Comparison of ENCODE assay signal across 18 cellular contexts in the genomic region with DNA sequence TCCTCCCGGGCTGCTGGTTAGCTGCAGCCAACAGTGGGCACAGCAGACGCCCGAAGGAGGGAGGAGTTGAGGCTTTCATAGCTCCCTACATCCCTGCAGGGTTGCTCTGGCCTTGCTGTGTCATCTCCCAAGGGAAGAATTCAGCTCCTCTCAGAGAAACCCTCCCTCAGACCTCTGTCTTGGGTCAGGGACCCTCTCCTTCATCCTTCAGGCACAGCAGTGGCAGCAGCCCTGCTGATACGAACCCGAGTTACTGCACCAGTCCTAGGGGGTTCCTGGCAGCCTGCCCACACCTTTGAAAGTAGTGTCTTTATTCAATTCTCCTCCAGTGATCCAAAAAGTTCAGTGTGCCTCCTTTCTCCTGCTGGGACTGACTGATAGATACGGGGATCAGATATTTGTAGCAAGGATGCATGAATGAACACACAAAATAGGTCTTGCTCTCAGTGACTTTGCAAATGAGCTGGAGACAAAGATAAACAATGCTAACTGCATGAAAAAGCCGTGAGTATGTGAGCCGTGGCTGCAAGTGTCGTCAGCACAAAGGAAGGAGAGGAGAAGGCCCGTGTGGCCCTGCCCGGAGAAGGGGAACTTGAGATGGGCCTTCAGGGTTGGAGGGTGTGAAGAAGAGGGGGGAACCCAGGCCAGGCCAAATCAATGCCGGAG.
DNase-seq lines count a peak whose midpoint lies in the region; TF ChIP-seq lines count a peak whose summit lies in the region.
"Had no signal": no experiment of that assay in that cellular context is flagged by ENCODE, and none has a peak within 500 bp of the region (broad histone marks: within the 10 kb centered on the region; RNA-seq: fewer than 3 reads in every experiment).

No MANE protein-coding gene starts in this region.

- no peak overlapping the region for H3K9ac ChIP-seq in neuronal stem cell (ENCODE audit: low read depth, low read length, poor library complexity)

- no peaks in the 10 kb centered on the region for H3K27me3 ChIP-seq in neuronal stem cell (ENCODE audit: control insufficient read depth in 3 of 3, insufficient read depth in 3 of 3, low read depth in 1 of 3, low read length in 3 of 3)
- H3K27me3 ChIP-seq: testis had no signal

- H3K4me1 Mint-ChIP-seq in brain: peaks cover 47% of the 10 kb centered on the region

- CTCF ChIA-PET in HEK293T (lab: Yijun Ruan, JAX): no interaction called here

- H3K18ac ChIP-seq in neuronal stem cell (ENCODE audit: low read length): peak overlapping the region; percentile 86

- POLR2A ChIA-PET in HEK293T (lab: Yijun Ruan, JAX): no interaction called here

- H3K36me3 Mint-ChIP-seq in brain: peaks cover 4% of the 10 kb centered on the region

- no peak overlapping the region for H4K91ac ChIP-seq in neuronal stem cell (ENCODE audit: low read depth, low read length, poor library complexity)

- no peak overlapping the region for H3K14ac ChIP-seq in neuronal stem cell (ENCODE audit: low read length)

- WGBS in neuronal stem cell (ENCODE audit: extremely low coverage in 2 of 2, insufficient read length in 2 of 2, insufficient replicate concordance in 1 of 2), 2 donors: no CpG with 5 or more reads among the region's 12 CpGs

- H3K4me1 ChIP-seq in neuronal stem cell (ENCODE audit: control insufficient read depth in 2 of 2, insufficient read depth in 1 of 2, low read depth in 1 of 2, low read length in 2 of 2): peaks cover 33 to 41% of the 10 kb centered on the region in 2 donors

- H3K4me3 ChIP-seq in neuronal stem cell (ENCODE audit: low read length in 2 of 2): peak overlapping the region in 1 of 2 donors; percentile 0
- H3K4me3 ChIP-seq: testis had no signal

- H3K27ac ChIP-seq in neuronal stem cell (replicated peaks; ENCODE audit: low read length): peak overlapping the region; percentile 85
- H3K27ac ChIP-seq: testis had no signal

- H3K9me3 ChIP-seq in neuronal stem cell (replicated peaks in 1 of 2; ENCODE audit: control insufficient read depth in 2 of 2, insufficient read depth in 1 of 2, low read depth in 1 of 2, low read length in 2 of 2): peaks cover 0 to 5% of the 10 kb centered on the region in 2 donors
- H3K9me3 ChIP-seq: testis had no signal

- H2BK120ac ChIP-seq in neuronal stem cell (ENCODE audit: low read depth, low read length): peak overlapping the region; percentile 51

- DNase-seq in Caki2 (ENCODE audit: low read depth): peak; percentile 80
- DNase-seq in NCI-H345 (lab: John Stamatoyannopoulos, UW): peak; percentile 87
- no peak for DNase-seq in neuronal stem cell (ENCODE audit: low spot score)
- DNase-seq in HK-2 (ENCODE audit: unreplicated experiment): no peak
- DNase-seq in NCI-H2029 treated with DMSO at 0.1 percent for 48 hours (lab: John Stamatoyannopoulos, UW): no peak
- DNase-seq in HEK293T (ENCODE audit: extremely low spot score): no peak
- DNase-seq in GM20000 (ENCODE audit: low spot score): no peak
- DNase-seq: activated CD4-positive, alpha-beta T cell treated with anti-CD3 and anti-CD28 coated beads, Interleukin-2, amount 50 U/mL, for 1 hour; activated CD8-positive, alpha-beta memory T cell treated with anti-CD3 and anti-CD28 coated beads, Interleukin-2, amount 50 U/mL, for 4 hours; amniotic stem cell; effector memory CD4-positive, alpha-beta T cell; left colon; NCI-H1436; NCI-H446; RPMI8226; testis had no signal

- peak overlapping the region; percentile 69 for H2BK15ac ChIP-seq in neuronal stem cell (ENCODE audit: low read length)

- TF ChIP-seq CTCF in brain (conservative IDR thresholded peaks at IDR 0.05) (no peak), GM20000 (IDR thresholded peaks at IDR 0.05; ENCODE audit: extremely low read depth, missing control alignments) (no peak)

- H2BK12ac ChIP-seq in neuronal stem cell (ENCODE audit: low read length): peak overlapping the region; percentile 59

- no peak overlapping the region for H3K4ac ChIP-seq in neuronal stem cell (ENCODE audit: low read length)

- H2AFZ ChIP-seq in neuronal stem cell (ENCODE audit: low read length): peak overlapping the region; percentile 54

- H4K8ac ChIP-seq in neuronal stem cell (ENCODE audit: low read depth, low read length): no peak overlapping the region

- in situ Hi-C loops in Caki2 (cut with HindIII; ENCODE audit: low pct_unique_long_range_greater_than_20kb, low sequenced_read_pairs): loop anchor here (25.0 kb wide), 1 partner anchor 378 kb away; no protein-coding TSS in a partner anchor

- H3K4me3 Mint-ChIP-seq in brain: peak overlapping the region in 2 of 5 experiments; percentile 0 to 1
- H3K4me3 Mint-ChIP-seq: central memory CD8-positive, alpha-beta T cell had no signal

- peak overlapping the region in 4 of 5 experiments; percentile 0 to 48 (median 2) for H3K27ac Mint-ChIP-seq in brain

- no peak overlapping the region for H3K4me2 ChIP-seq in neuronal stem cell (ENCODE audit: insufficient read depth, low read length, poor library complexity, severe bottlenecking)

- H3K27me3 Mint-ChIP-seq in brain: peaks cover 2% of the 10 kb centered on the region
- H3K27me3 Mint-ChIP-seq: central memory CD8-positive, alpha-beta T cell had no signal

- H3K79me1 ChIP-seq in neuronal stem cell (ENCODE audit: low read depth, low read length): no peaks in the 10 kb centered on the region

- no peak overlapping the region for H3K23ac ChIP-seq in neuronal stem cell (ENCODE audit: low read depth, low read length, poor library complexity)

- peak overlapping the region; percentile 80 for H2AK5ac ChIP-seq in neuronal stem cell (ENCODE audit: low read depth, low read length)

- H3K36me3 ChIP-seq in neuronal stem cell (replicated peaks in 1 of 2; ENCODE audit: control insufficient read depth in 2 of 2, insufficient read depth in 2 of 2, low read length in 2 of 2): no peaks in the 10 kb centered on the region

- no peak overlapping the region for H2BK5ac ChIP-seq in neuronal stem cell (ENCODE audit: low read length)

- peaks cover 0 to 11% (median 4%) of the 10 kb centered on the region in 5 experiments for H3K9me3 Mint-ChIP-seq in brain
- H3K9me3 Mint-ChIP-seq: central memory CD8-positive, alpha-beta T cell had no signal

TF ChIP-seq in HEK293T, 16 proteins besides CTCF, POLR2A, EP300 and RAD21:
- TF ChIP-seq L3MBTL2 (conservative IDR thresholded peaks at IDR 0.05) (no peak), SP1 (IDR thresholded peaks at IDR 0.05) (no peak), LEF1 (IDR thresholded peaks at IDR 0.05; ENCODE audit: borderline replicate concordance) (no peak), SUZ12 (IDR thresholded peaks at IDR 0.05) (no peak), PKNOX1 (IDR thresholded peaks at IDR 0.05) (no peak), HDGF (IDR thresholded peaks at IDR 0.05; ENCODE audit: borderline replicate concordance) (no peak), TARDBP (IDR thresholded peaks at IDR 0.05) (no peak), ELF4 (IDR thresholded peaks at IDR 0.05) (no peak), NFRKB (IDR thresholded peaks at IDR 0.05) (no peak), BHLHE40 (IDR thresholded peaks at IDR 0.05; ENCODE audit: borderline replicate concordance) (no peak), FOXM1 (IDR thresholded peaks at IDR 0.05; ENCODE audit: borderline replicate concordance) (no peak), FOXA1 (IDR thresholded peaks at IDR 0.05) (no peak), ZNF384 (IDR thresholded peaks at IDR 0.05) (no peak), FOXK2 (IDR thresholded peaks at IDR 0.05) (no peak), CTBP1 (IDR thresholded peaks at IDR 0.05; ENCODE audit: borderline replicate concordance) (no peak), ARNT (IDR thresholded peaks at IDR 0.05) (no peak)

Comparison
In these comparisons a context has a peak if more than half of its experiments do, and no peak if none do; other contexts are left out.
1. DNase-seq: peak in Caki2 (single experiment) and NCI-H345 (single experiment); none in neuronal stem cell (single experiment), HK-2 (single experiment), NCI-H2029 treated with DMSO at 0.1 percent for 48 hours (single experiment), HEK293T (single experiment) and GM20000 (single experiment).